ENCODE assay signal across 1 cellular context in the genomic region with DNA sequence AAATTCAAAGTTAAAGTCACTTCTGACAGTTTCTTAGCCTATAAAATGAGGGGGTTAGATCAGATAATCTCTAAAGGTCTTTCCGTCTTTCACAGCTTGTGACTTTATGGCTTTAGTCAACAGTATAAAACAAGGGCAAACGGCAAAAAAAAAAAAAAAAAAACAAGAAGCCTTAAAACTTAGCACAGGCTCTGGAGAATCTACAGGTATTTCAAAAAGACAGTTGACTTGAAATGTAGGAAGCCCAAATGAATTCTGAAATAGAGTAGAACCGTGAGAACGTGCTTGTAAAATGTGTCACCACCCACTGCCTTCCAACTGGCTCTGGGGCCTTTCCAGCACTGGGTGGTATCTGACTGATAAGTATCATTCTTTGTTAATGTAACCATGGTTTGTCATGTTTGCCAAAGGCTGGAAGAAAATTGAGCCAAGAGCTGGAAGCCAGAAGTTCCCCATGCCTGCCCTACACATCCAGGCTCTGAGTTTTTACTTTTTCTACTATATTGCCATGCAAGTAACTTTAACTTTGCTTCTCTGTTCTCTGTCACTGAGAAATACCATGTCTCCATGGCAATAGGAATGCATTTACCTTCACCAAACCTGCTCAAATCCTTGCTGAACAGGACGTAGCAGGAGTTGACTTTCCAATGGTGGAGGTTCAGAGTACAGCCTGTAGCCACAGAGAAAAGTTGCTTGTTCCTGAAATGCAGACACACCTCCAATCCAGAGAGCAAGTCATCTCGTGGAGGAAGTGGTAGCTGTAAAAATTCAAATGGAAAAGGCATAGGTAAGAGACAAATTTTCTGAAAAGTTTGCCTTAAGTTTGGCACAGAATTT.
A peak's percentile ranks its signal among the peaks of the same experiment; 100 is the strongest.
TF ChIP-seq lines count a peak whose summit lies in the region.

No MANE protein-coding gene starts in this region.

TF ChIP-seq in HEK293, 187 proteins besides CTCF, POLR2A, EP300 and RAD21 (continued from another document):
- TF ChIP-seq REPIN1 (tag by site-specific recombination; IDR thresholded peaks at IDR 0.05; ENCODE audit: low read depth) = no peak
- TF ChIP-seq ZNF701 (tag by site-specific recombination; IDR thresholded peaks at IDR 0.05) = no peak
- no peak; the same call in 1 of the 2 replicates for TF ChIP-seq PRDM10 (tag by site-specific recombination; IDR thresholded peaks at IDR 0.05)
- no peak for TF ChIP-seq ZNF211 (tag by site-specific recombination; IDR thresholded peaks at IDR 0.05; ENCODE audit: low read depth)
- peak; percentile 25; the same call in 1 of the 2 replicates for TF ChIP-seq ZXDB (tag by site-specific recombination; IDR thresholded peaks at IDR 0.05)
- TF ChIP-seq ZNF768 (tag by site-specific recombination; IDR thresholded peaks at IDR 0.05) = no peak
- no peak for TF ChIP-seq ZBTB48 (tag by site-specific recombination; IDR thresholded peaks at IDR 0.05)
- TF ChIP-seq FEZF1 (tag by site-specific recombination; IDR thresholded peaks at IDR 0.05) = peak; percentile 91
- TF ChIP-seq ZNF580 (tag by site-specific recombination; IDR thresholded peaks at IDR 0.05) = peak; percentile 91
- no peak for TF ChIP-seq KLF9 (tag by site-specific recombination; IDR thresholded peaks at IDR 0.05; ENCODE audit: low read depth)
- peak; percentile 89 for TF ChIP-seq SCRT1 (tag by site-specific recombination; IDR thresholded peaks at IDR 0.05; ENCODE audit: borderline replicate concordance)
- TF ChIP-seq ZNF624 (tag by site-specific recombination; IDR thresholded peaks at IDR 0.05) = no peak
- TF ChIP-seq SCRT2 (tag by site-specific recombination; IDR thresholded peaks at IDR 0.05) = peak; percentile 68
- TF ChIP-seq BCL11B (tag by site-specific recombination; IDR thresholded peaks at IDR 0.05; ENCODE audit: low read depth) = no peak
- no peak for TF ChIP-seq ZNF416 (tag by site-specific recombination; IDR thresholded peaks at IDR 0.05)
- peak; percentile 67; the same call in 1 of the 2 replicates for TF ChIP-seq ZIC2 (tag by site-specific recombination; IDR thresholded peaks at IDR 0.05)
- no peak for TF ChIP-seq ZBTB49 (tag by site-specific recombination; IDR thresholded peaks at IDR 0.05; ENCODE audit: low read depth)
- TF ChIP-seq ZNF514 (tag by site-specific recombination; IDR thresholded peaks at IDR 0.05) = no peak
- no peak for TF ChIP-seq ZNF24 (tag by site-specific recombination; IDR thresholded peaks at IDR 0.05)
- peak; percentile 22; the same call in 1 of the 2 replicates for TF ChIP-seq SP7 (tag by site-specific recombination; IDR thresholded peaks at IDR 0.05)
- no peak for TF ChIP-seq ZNF600 (tag by site-specific recombination; IDR thresholded peaks at IDR 0.05)
- TF ChIP-seq ZNF10 (tag by site-specific recombination; IDR thresholded peaks at IDR 0.05) = no peak
- TF ChIP-seq ZNF239 (tag by site-specific recombination; IDR thresholded peaks at IDR 0.05) = no peak
- no peak for TF ChIP-seq ZNF596 (tag by site-specific recombination; IDR thresholded peaks at IDR 0.05)
- TF ChIP-seq ZFP41 (tag by site-specific recombination; IDR thresholded peaks at IDR 0.05; ENCODE audit: borderline replicate concordance) = no peak
- TF ChIP-seq ZNF138 (tag by site-specific recombination; IDR thresholded peaks at IDR 0.05; ENCODE audit: borderline replicate concordance) = no peak
- TF ChIP-seq ZNF433 (tag by site-specific recombination; IDR thresholded peaks at IDR 0.05; ENCODE audit: low read depth) = no peak
TF ChIP-seq in HEK293: peak in this region for 24.
